24 cellular contexts compared by ENCODE assay signal in genomic region chr13:105518086-105518485, GRCh38. TPM values are rescaled to one million over a fixed set of nuclear protein-coding genes. Genes with fewer than 3 reads are reported as not detected.
A peak's percentile ranks its signal among the peaks of the same experiment; 100 is the strongest.
DNase-seq lines count a peak whose midpoint lies in the region; ATAC-seq and TF ChIP-seq lines count a peak whose summit lies in the region.
"Had no signal": no experiment of that assay in that cellular context is flagged by ENCODE, and none has a peak within 500 bp of the region (broad histone marks: within the 10 kb centered on the region; RNA-seq: fewer than 3 reads in every experiment).

No MANE protein-coding gene starts in this region.

- intact Hi-C loops in activated CD8-positive, alpha-beta T cell treated with anti-CD3 and anti-CD28 coated beads for 36 hours (cut with micrococcal nuclease), result no loop called here

- TF ChIP-seq CTCF in activated CD8-positive, alpha-beta T cell treated with anti-CD3 and anti-CD28 coated beads for 36 hours (IDR thresholded peaks at IDR 0.05), result no peak
- TF ChIP-seq CTCF in foreskin fibroblast (IDR thresholded peaks at IDR 0.05; ENCODE audit: low read depth, low read length) (no peak), type B pancreatic cell (conservative IDR thresholded peaks at IDR 0.05) (peak; percentile 45)

- H3K4me3 Mint-ChIP-seq in activated CD8-positive, alpha-beta T cell treated with anti-CD3 and anti-CD28 coated beads for 36 hours, result no peak overlapping the region
- H3K4me3 Mint-ChIP-seq in activated CD8-positive, alpha-beta T cell treated with anti-CD3 and anti-CD28 coated beads, Interleukin-2, amount 10 ng/mL, durations not matched to agents 7 days and 5 days, result no peak overlapping the region
- H3K4me3 Mint-ChIP-seq in type B pancreatic cell, result no peak overlapping the region
- H3K4me3 Mint-ChIP-seq: CD14-positive monocyte; stimulated activated memory B cell treated with anti-CD40 and anti-IgM and Interleukin-4, amounts not matched to agents 10 μg/mL and 1 μg/mL and 100 μg/mL, for 72 hours had no signal

- H3K4me3 ChIP-seq in foreskin fibroblast (ENCODE audit: low read depth in 1 of 2, low read length in 2 of 2), result no peak overlapping the region
- H3K4me3 ChIP-seq: left lung, Peyer's patch, thoracic aorta had no signal

- no peaks in the 10 kb centered on the region for H3K4me1 Mint-ChIP-seq in activated CD8-positive, alpha-beta T cell treated with anti-CD3 and anti-CD28 coated beads for 36 hours (ENCODE audit: low read depth)
- no peaks in the 10 kb centered on the region for H3K4me1 Mint-ChIP-seq in activated CD8-positive, alpha-beta T cell treated with anti-CD3 and anti-CD28 coated beads, Interleukin-2, amount 10 ng/mL, durations not matched to agents 7 days and 5 days (ENCODE audit: low read depth)
- H3K4me1 Mint-ChIP-seq in type B pancreatic cell (ENCODE audit: unreplicated experiment), result no peaks in the 10 kb centered on the region
- H3K4me1 Mint-ChIP-seq: CD14-positive monocyte; stimulated activated memory B cell treated with anti-CD40 and anti-IgM and Interleukin-4, amounts not matched to agents 10 μg/mL and 1 μg/mL and 100 μg/mL, for 72 hours had no signal

- POLR2A ChIA-PET in activated CD8-positive, alpha-beta T cell treated with anti-CD3 and anti-CD28 coated beads for 36 hours (lab: Charles Lee), result no interaction called here
- POLR2A ChIA-PET in activated CD8-positive, alpha-beta T cell treated with anti-CD3 and anti-CD28 coated beads, Interleukin-2, amount 10 ng/mL, durations not matched to agents 7 days and 5 days (lab: Charles Lee), result no interaction called here
- POLR2A ChIA-PET in HEK293T (lab: Yijun Ruan, JAX), result no interaction called here

- no peaks in the 10 kb centered on the region for H3K36me3 Mint-ChIP-seq in activated CD8-positive, alpha-beta T cell treated with anti-CD3 and anti-CD28 coated beads for 36 hours (ENCODE audit: low read depth)
- no peaks in the 10 kb centered on the region for H3K36me3 Mint-ChIP-seq in activated CD8-positive, alpha-beta T cell treated with anti-CD3 and anti-CD28 coated beads, Interleukin-2, amount 10 ng/mL, durations not matched to agents 7 days and 5 days (ENCODE audit: low read depth)
- H3K36me3 Mint-ChIP-seq in type B pancreatic cell, result no peaks in the 10 kb centered on the region
- H3K36me3 Mint-ChIP-seq: CD14-positive monocyte; stimulated activated memory B cell treated with anti-CD40 and anti-IgM and Interleukin-4, amounts not matched to agents 10 μg/mL and 1 μg/mL and 100 μg/mL, for 72 hours had no signal

- no peaks in the 10 kb centered on the region for H3K9me3 Mint-ChIP-seq in activated CD8-positive, alpha-beta T cell treated with anti-CD3 and anti-CD28 coated beads for 36 hours
- no peaks in the 10 kb centered on the region for H3K9me3 Mint-ChIP-seq in activated CD8-positive, alpha-beta T cell treated with anti-CD3 and anti-CD28 coated beads, Interleukin-2, amount 10 ng/mL, durations not matched to agents 7 days and 5 days (ENCODE audit: insufficient read depth)
- peaks cover 4% of the 10 kb centered on the region for H3K9me3 Mint-ChIP-seq in type B pancreatic cell
- H3K9me3 Mint-ChIP-seq: activated T-helper 2 cell treated with anti-CD3 and anti-CD28 coated beads, Interferon-gamma antibody, Interleukin-2, Interleukin-4, amounts not matched to agents 10 μg/mL and 5 μg/mL and 100 μg/mL, durations not matched to agents 14 hours and 24 hours and 36 hours had no signal

- no peak for DNase-seq in activated CD8-positive, alpha-beta T cell treated with anti-CD3 and anti-CD28 coated beads for 36 hours
- DNase-seq in activated CD8-positive, alpha-beta T cell treated with anti-CD3 and anti-CD28 coated beads, Interleukin-2, amount 10 ng/mL, durations not matched to agents 7 days and 5 days, result no peak
- DNase-seq in RPMI7951 (ENCODE audit: low read depth) (peak; percentile 80), foreskin fibroblast (peak; percentile 9 to 52), type B pancreatic cell (ENCODE audit: extremely low spot score, unreplicated experiment) (no peak), NCI-H446 treated with DMSO at 0.1 percent for 48 hours (lab: John Stamatoyannopoulos, UW) (no peak), HEK293T (ENCODE audit: extremely low spot score) (no peak)
- DNase-seq: 8988T, anterior cingulate cortex, GOT3, left lung, NCI-H1092 treated with DMSO at 0.1 percent for 48 hours, Peyer's patch, retina, SK-N-SH, T1000 had no signal

- peak; percentile 27 for ATAC-seq in activated CD8-positive, alpha-beta T cell treated with anti-CD3 and anti-CD28 coated beads for 36 hours
- ATAC-seq in activated CD8-positive, alpha-beta T cell treated with anti-CD3 and anti-CD28 coated beads, Interleukin-2, amount 10 ng/mL, durations not matched to agents 7 days and 5 days, result no peak
- no peak for ATAC-seq in GM18498 (IDR thresholded peaks at IDR 0.05; ENCODE audit: unreplicated experiment)
- ATAC-seq: activated CD4-positive, CD25-positive, alpha-beta regulatory T cell treated with anti-CD3 and anti-CD28 coated beads, Interleukin-2, amount 50 U/mL, for 24 hours; left lung; stimulated activated memory B cell treated with anti-CD40 and anti-IgM and Interleukin-4, amounts not matched to agents 10 μg/mL and 1 μg/mL and 100 μg/mL, for 72 hours had no signal

- H3K27ac Mint-ChIP-seq in activated CD8-positive, alpha-beta T cell treated with anti-CD3 and anti-CD28 coated beads for 36 hours, result no peak overlapping the region
- H3K27ac Mint-ChIP-seq in activated CD8-positive, alpha-beta T cell treated with anti-CD3 and anti-CD28 coated beads, Interleukin-2, amount 10 ng/mL, durations not matched to agents 7 days and 5 days, result no peak overlapping the region
- H3K27ac Mint-ChIP-seq in type B pancreatic cell, result no peak overlapping the region
- H3K27ac Mint-ChIP-seq: activated T-helper 2 cell treated with anti-CD3 and anti-CD28 coated beads, Interferon-gamma antibody, Interleukin-2, Interleukin-4, amounts not matched to agents 10 μg/mL and 5 μg/mL and 100 μg/mL, durations not matched to agents 14 hours and 24 hours and 36 hours; CD14-positive monocyte; stimulated activated memory B cell treated with anti-CD40 and anti-IgM and Interleukin-4, amounts not matched to agents 10 μg/mL and 1 μg/mL and 100 μg/mL, for 72 hours had no signal

- CTCF ChIA-PET in activated CD8-positive, alpha-beta T cell treated with anti-CD3 and anti-CD28 coated beads for 36 hours (lab: Charles Lee), result no interaction called here
- CTCF ChIA-PET in activated CD8-positive, alpha-beta T cell treated with anti-CD3 and anti-CD28 coated beads, Interleukin-2, amount 10 ng/mL, durations not matched to agents 7 days and 5 days (lab: Charles Lee), result no interaction called here
- CTCF ChIA-PET in HEK293T (lab: Yijun Ruan, JAX), result no interaction called here

- H3K27me3 Mint-ChIP-seq in activated CD8-positive, alpha-beta T cell treated with anti-CD3 and anti-CD28 coated beads for 36 hours, result no peaks in the 10 kb centered on the region
- H3K27me3 Mint-ChIP-seq in activated CD8-positive, alpha-beta T cell treated with anti-CD3 and anti-CD28 coated beads, Interleukin-2, amount 10 ng/mL, durations not matched to agents 7 days and 5 days (ENCODE audit: low read depth), result no peaks in the 10 kb centered on the region
- no peaks in the 10 kb centered on the region for H3K27me3 Mint-ChIP-seq in type B pancreatic cell
- H3K27me3 Mint-ChIP-seq: stimulated activated memory B cell treated with anti-CD40 and anti-IgM and Interleukin-4, amounts not matched to agents 10 μg/mL and 1 μg/mL and 100 μg/mL, for 72 hours had no signal

TF ChIP-seq in HEK293T, 16 proteins besides CTCF, POLR2A, EP300 and RAD21:
- no peak for TF ChIP-seq FOXM1 (IDR thresholded peaks at IDR 0.05; ENCODE audit: borderline replicate concordance)
- TF ChIP-seq LEF1 (IDR thresholded peaks at IDR 0.05; ENCODE audit: borderline replicate concordance), result no peak
- no peak for TF ChIP-seq L3MBTL2 (conservative IDR thresholded peaks at IDR 0.05)
- no peak for TF ChIP-seq FOXK2 (IDR thresholded peaks at IDR 0.05)
- no peak for TF ChIP-seq SUZ12 (IDR thresholded peaks at IDR 0.05)
- no peak for TF ChIP-seq PKNOX1 (IDR thresholded peaks at IDR 0.05)
- no peak for TF ChIP-seq HDGF (IDR thresholded peaks at IDR 0.05; ENCODE audit: borderline replicate concordance)
- no peak for TF ChIP-seq SP1 (IDR thresholded peaks at IDR 0.05)
- no peak for TF ChIP-seq NFRKB (IDR thresholded peaks at IDR 0.05)
- no peak for TF ChIP-seq FOXA1 (IDR thresholded peaks at IDR 0.05)
- no peak for TF ChIP-seq ELF4 (IDR thresholded peaks at IDR 0.05)
- no peak for TF ChIP-seq CTBP1 (IDR thresholded peaks at IDR 0.05; ENCODE audit: borderline replicate concordance)
- TF ChIP-seq BHLHE40 (IDR thresholded peaks at IDR 0.05; ENCODE audit: borderline replicate concordance), result no peak

RNA-seq across cellular contexts. Expression of gene DAOA, which starts 52.2 kb away (rescaled TPM):
- not detected for total RNA-seq in activated CD8-positive, alpha-beta T cell treated with anti-CD3 and anti-CD28 coated beads for 36 hours
- total RNA-seq in activated CD8-positive, alpha-beta T cell treated with anti-CD3 and anti-CD28 coated beads, Interleukin-2, amount 10 ng/mL, durations not matched to agents 7 days and 5 days, result not detected
- not detected in 2 replicates for total RNA-seq in RPMI7951 (2014; rRNA removed; shearing (Covaris generic))
- total RNA-seq in type B pancreatic cell (ENCODE audit: low replicate concordance), result not detected in 2 replicates
- total RNA-seq: activated T-helper 2 cell treated with anti-CD3 and anti-CD28 coated beads, Interferon-gamma antibody, Interleukin-2, Interleukin-4, amounts not matched to agents 10 μg/mL and 5 μg/mL and 100 μg/mL, durations not matched to agents 14 hours and 24 hours and 36 hours; chondrocyte; frontal cortex; left lung; Peyer's patch; thoracic aorta had no signal

Comparison
In these comparisons a context has a peak if more than half of its experiments do, and no peak if none do; other contexts are left out.
1. DNase-seq: peak in RPMI7951 (single experiment) and foreskin fibroblast (2 of 2); none in activated CD8-positive, alpha-beta T cell treated with anti-CD3 and anti-CD28 coated beads for 36 hours (single experiment), activated CD8-positive, alpha-beta T cell treated with anti-CD3 and anti-CD28 coated beads, Interleukin-2, amount 10 ng/mL, durations not matched to agents 7 days and 5 days (single experiment), type B pancreatic cell (single experiment), NCI-H446 treated with DMSO at 0.1 percent for 48 hours (single experiment) and HEK293T (single experiment).